ENCODE assay signal across 8 cellular contexts in the genomic region with DNA sequence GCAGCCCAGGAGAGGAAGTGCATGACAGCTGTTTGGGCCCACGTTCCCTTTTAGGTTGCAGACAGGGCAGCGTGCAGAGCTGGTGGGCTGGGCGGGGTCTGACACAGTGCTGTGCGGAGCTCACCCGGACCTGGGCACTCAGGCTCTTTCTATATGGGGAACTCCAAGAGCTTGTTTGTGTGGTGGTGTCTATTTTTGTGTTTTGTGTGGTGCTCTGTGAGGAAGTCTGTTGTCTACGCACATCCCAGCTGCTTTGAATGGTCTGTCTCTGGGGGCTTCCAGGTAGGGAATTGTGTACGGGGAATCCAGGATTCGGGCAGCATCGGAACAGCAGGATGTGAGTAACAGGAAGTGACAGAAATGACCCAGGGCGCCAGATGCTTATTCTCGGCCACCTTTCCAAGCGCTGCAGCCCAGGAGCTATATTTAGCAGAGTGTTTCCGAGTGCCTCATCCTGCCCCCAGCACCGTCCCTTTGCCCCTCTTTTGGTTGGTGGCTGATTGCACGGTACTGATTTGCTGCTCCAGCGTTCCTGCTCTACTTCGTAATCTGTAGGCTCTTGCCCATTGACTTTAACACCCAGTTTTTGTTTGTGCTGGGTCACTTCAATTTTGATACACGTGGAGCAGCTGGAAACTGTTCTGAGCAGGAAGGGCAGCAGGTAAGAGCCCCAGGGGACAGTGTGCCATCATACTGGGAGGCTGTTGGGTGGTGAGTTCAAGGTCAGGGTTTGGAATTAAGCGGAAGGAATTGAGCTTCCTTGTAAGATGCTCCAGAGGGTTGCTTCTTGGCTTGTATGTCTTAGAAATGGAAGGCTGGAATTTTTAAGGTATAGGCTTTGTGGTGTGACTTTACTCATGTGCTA.
DNase-seq lines count a peak whose midpoint lies in the region; ATAC-seq lines count a peak whose summit lies in the region.

No MANE protein-coding gene starts in this region.

- WGBS in right cardiac atrium = 37% methylated on average over 19 of the region's 19 CpGs

- DNase-seq in stimulated activated CD4-positive, alpha-beta T cell treated with anti-CD3 and anti-CD28 coated beads, Interleukin-15, amount 100 ng/mL, for 24 hours = peak; percentile 66
- DNase-seq in stimulated activated CD4-positive, alpha-beta T cell treated with anti-CD3 and anti-CD28 coated beads, Interleukin-2, amount 100 ng/mL, for 48 hours = no peak
- peak; percentile 9 to 41 for DNase-seq in Kasumi-1 (lab: John Stamatoyannopoulos, UW)
- peak; percentile 49 to 58 for DNase-seq in activated T-cell treated with anti-CD3 and anti-CD28 coated beads, Interleukin-2, amount 50 U/mL, for 72 hours
- peak; percentile 59 to 75 (median 66) for DNase-seq in right cardiac atrium
- DNase-seq in stimulated activated naive CD8-positive, alpha-beta T cell treated with anti-CD3 and anti-CD28 coated beads, Interleukin-15, amount 100 ng/mL, for 72 hours = peak; percentile 46 to 61
- DNase-seq in HT-29 (ENCODE audit: low spot score) = no peak
- DNase-seq in left lobe of liver (ENCODE audit: low spot score) = no peak

- H3K4me1 Mint-ChIP-seq in activated T-cell treated with anti-CD3 and anti-CD28 coated beads, Interleukin-2, amount 50 U/mL, for 72 hours (ENCODE audit: low read depth) = peaks cover 98% of the 10 kb centered on the region
- peaks cover 100% of the 10 kb centered on the region for H3K4me1 Mint-ChIP-seq in stimulated activated naive CD8-positive, alpha-beta T cell treated with anti-CD3 and anti-CD28 coated beads, Interleukin-15, amount 100 ng/mL, for 72 hours

- ATAC-seq in activated T-cell treated with anti-CD3 and anti-CD28 coated beads, Interleukin-2, amount 50 U/mL, for 72 hours (replicated peaks in 1 of 2) = peak; percentile 56 to 59
- ATAC-seq in right cardiac atrium (peak; percentile 76 to 87), left lobe of liver (no peak)
- ATAC-seq in stimulated activated naive CD8-positive, alpha-beta T cell treated with anti-CD3 and anti-CD28 coated beads, Interleukin-15, amount 100 ng/mL, for 72 hours = peak; percentile 79

- H3K4me3 ChIP-seq in right cardiac atrium (ENCODE audit: low read length) = peak overlapping the region; percentile 52

- peaks cover 19% of the 10 kb centered on the region for H3K4me1 ChIP-seq in right cardiac atrium (ENCODE audit: control insufficient read depth, insufficient read depth, low read length)

- no peaks in the 10 kb centered on the region for H3K27me3 ChIP-seq in right cardiac atrium (ENCODE audit: control insufficient read depth, insufficient read depth)

- intact Hi-C loops in right cardiac atrium (cut with DNase I) = no loop called here

- peaks cover 3 to 11% of the 10 kb centered on the region in 2 donors for H3K36me3 Mint-ChIP-seq in activated T-cell treated with anti-CD3 and anti-CD28 coated beads, Interleukin-2, amount 50 U/mL, for 72 hours (ENCODE audit: insufficient read depth in 2 of 2)

- H3K4me3 Mint-ChIP-seq in activated T-cell treated with anti-CD3 and anti-CD28 coated beads, Interleukin-2, amount 50 U/mL, for 72 hours = peak overlapping the region; percentile 62 to 84
- peak overlapping the region; percentile 74 to 85 for H3K4me3 Mint-ChIP-seq in stimulated activated naive CD8-positive, alpha-beta T cell treated with anti-CD3 and anti-CD28 coated beads, Interleukin-15, amount 100 ng/mL, for 72 hours

- no peaks in the 10 kb centered on the region for H3K9me3 Mint-ChIP-seq in activated T-cell treated with anti-CD3 and anti-CD28 coated beads, Interleukin-2, amount 50 U/mL, for 72 hours
- H3K9me3 Mint-ChIP-seq in stimulated activated naive CD8-positive, alpha-beta T cell treated with anti-CD3 and anti-CD28 coated beads, Interleukin-15, amount 100 ng/mL, for 72 hours = no peaks in the 10 kb centered on the region

- no peaks in the 10 kb centered on the region for H3K27me3 Mint-ChIP-seq in activated T-cell treated with anti-CD3 and anti-CD28 coated beads, Interleukin-2, amount 50 U/mL, for 72 hours (ENCODE audit: low read depth)
- no peaks in the 10 kb centered on the region for H3K27me3 Mint-ChIP-seq in stimulated activated naive CD8-positive, alpha-beta T cell treated with anti-CD3 and anti-CD28 coated beads, Interleukin-15, amount 100 ng/mL, for 72 hours

- H3K27ac ChIP-seq in right cardiac atrium (ENCODE audit: low read length) = peak overlapping the region; percentile 94

- H3K9me3 ChIP-seq in right cardiac atrium (ENCODE audit: control insufficient read depth, low read length) = no peaks in the 10 kb centered on the region

- peak overlapping the region; percentile 87 for H3K27ac Mint-ChIP-seq in activated T-cell treated with anti-CD3 and anti-CD28 coated beads, Interleukin-2, amount 50 U/mL, for 72 hours
- peak overlapping the region; percentile 64 to 76 for H3K27ac Mint-ChIP-seq in stimulated activated naive CD8-positive, alpha-beta T cell treated with anti-CD3 and anti-CD28 coated beads, Interleukin-15, amount 100 ng/mL, for 72 hours

Comparison
In these comparisons a context has a peak if more than half of its experiments do, and no peak if none do; other contexts are left out.
1. DNase-seq: peak in stimulated activated CD4-positive, alpha-beta T cell treated with anti-CD3 and anti-CD28 coated beads, Interleukin-15, amount 100 ng/mL, for 24 hours (single experiment), Kasumi-1 (2 of 2), activated T-cell treated with anti-CD3 and anti-CD28 coated beads, Interleukin-2, amount 50 U/mL, for 72 hours (2 of 2), right cardiac atrium (3 of 3) and stimulated activated naive CD8-positive, alpha-beta T cell treated with anti-CD3 and anti-CD28 coated beads, Interleukin-15, amount 100 ng/mL, for 72 hours (2 of 2); none in stimulated activated CD4-positive, alpha-beta T cell treated with anti-CD3 and anti-CD28 coated beads, Interleukin-2, amount 100 ng/mL, for 48 hours (0 of 2), HT-29 (single experiment) and left lobe of liver (single experiment).